In the genomic region with DNA sequence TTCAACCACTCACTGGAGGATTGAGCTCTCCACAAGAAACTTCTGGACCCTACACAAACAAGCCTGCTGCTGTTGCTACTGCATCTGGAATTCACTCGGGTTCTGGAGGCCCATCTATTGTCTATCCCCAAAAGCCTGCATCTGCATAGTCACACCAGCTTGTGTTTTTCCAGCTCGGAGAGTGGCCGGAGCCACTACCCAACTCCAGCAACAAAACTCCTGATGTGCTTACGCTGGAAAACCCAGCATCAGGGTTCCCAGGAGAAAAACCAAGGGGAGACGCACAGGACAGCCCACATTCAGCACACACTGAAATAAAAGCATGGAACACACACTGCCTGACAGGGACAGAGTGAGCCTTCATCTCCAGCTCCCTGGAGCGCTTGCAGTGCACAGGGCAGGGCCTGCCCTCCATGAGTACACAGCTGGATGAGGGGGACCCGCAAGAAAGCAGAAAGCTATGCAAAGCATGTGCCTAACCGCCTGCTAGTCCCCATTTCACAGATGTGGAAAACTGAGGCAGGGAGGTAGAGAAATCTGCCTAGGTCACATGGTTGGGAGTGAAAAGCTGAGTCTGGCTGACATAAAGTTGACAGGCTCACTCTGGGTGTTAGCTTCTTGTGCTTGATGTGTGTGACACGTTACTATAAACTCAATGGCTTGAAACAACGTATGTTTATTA, we compare ENCODE assay signal across 8 cellular contexts.
"Had no signal": no experiment of that assay in that cellular context is flagged by ENCODE, and none has a peak within 500 bp of the region (broad histone marks: within the 10 kb centered on the region; RNA-seq: fewer than 3 reads in every experiment).

No MANE protein-coding gene starts in this region.

- H3K4me3 ChIP-seq: mucosa of descending colon had no signal

- DNase-seq: activated B cell treated with CpG ODN at 0.5 μM for 24 hours; activated CD4-positive, alpha-beta T cell treated with anti-CD3 and anti-CD28 coated beads, Interleukin-2, amount 10 ng/mL, durations not matched to agents 24 days and 14 days; activated naive CD4-positive, alpha-beta T cell treated with anti-CD3 and anti-CD28 coated beads for 36 hours; cortex of kidney; mammary epithelial cell; mucosa of descending colon; naive thymus-derived CD8-positive, alpha-beta T cell; trophoblast cell had no signal

- H3K9me3 ChIP-seq: mucosa of descending colon had no signal

- ATAC-seq: naive thymus-derived CD8-positive, alpha-beta T cell had no signal
